16 cellular contexts compared by ENCODE assay signal in genomic region chr12:75628916-75629315, GRCh38.
"Had no signal": no experiment of that assay in that cellular context is flagged by ENCODE, and none has a peak within 500 bp of the region (broad histone marks: within the 10 kb centered on the region; RNA-seq: fewer than 3 reads in every experiment).

No MANE protein-coding gene starts in this region.

- H3K9me3 ChIP-seq: lower lobe of right lung, thoracic aorta had no signal

- DNase-seq: activated effector memory CD4-positive, alpha-beta T cell treated with anti-CD3 and anti-CD28 coated beads, Interleukin-2, amount 50 U/mL, for 16 hours; activated T-cell treated with anti-CD3 and anti-CD28 coated beads, Interleukin-2, amount 50 U/mL, for 24 hours; amygdala; brain microvascular endothelial cell; dermis blood vessel endothelial cell; endodermal cell; erythroblast; hypothalamus; left cardiac atrium; lower lobe of right lung; naive thymus-derived CD4-positive, alpha-beta T cell; stimulated activated CD4-positive, alpha-beta T cell treated with anti-CD3 and anti-CD28 coated beads, Interleukin-15, amount 100 ng/mL, for 24 hours; stimulated activated CD4-positive, alpha-beta T cell treated with anti-CD3 and anti-CD28 coated beads, Interleukin-4, amount 100 ng/mL, for 4 hours; stimulated activated naive CD8-positive, alpha-beta T cell treated with anti-CD3 and anti-CD28 coated beads, Interleukin-15, amount 100 ng/mL, for 72 hours had no signal

- H3K27ac ChIP-seq: brain microvascular endothelial cell, lower lobe of right lung, thoracic aorta had no signal

- H3K4me1 Mint-ChIP-seq: naive thymus-derived CD4-positive, alpha-beta T cell; stimulated activated naive CD8-positive, alpha-beta T cell treated with anti-CD3 and anti-CD28 coated beads, Interleukin-15, amount 100 ng/mL, for 72 hours had no signal

- H3K36me3 Mint-ChIP-seq: activated naive CD4-positive, alpha-beta T cell treated with anti-CD3 and anti-CD28 coated beads, Interleukin-2, amount 50 U/mL, for 72 hours; naive thymus-derived CD4-positive, alpha-beta T cell had no signal

- H3K4me3 Mint-ChIP-seq: activated T-cell treated with anti-CD3 and anti-CD28 coated beads, Interleukin-2, amount 50 U/mL, for 24 hours; endodermal cell; naive thymus-derived CD4-positive, alpha-beta T cell; stimulated activated naive CD8-positive, alpha-beta T cell treated with anti-CD3 and anti-CD28 coated beads, Interleukin-15, amount 100 ng/mL, for 72 hours had no signal

- H3K36me3 ChIP-seq: brain microvascular endothelial cell, lower lobe of right lung, thoracic aorta had no signal

- ATAC-seq: activated naive CD4-positive, alpha-beta T cell treated with anti-CD3 and anti-CD28 coated beads, Interleukin-2, amount 50 U/mL, for 72 hours; left cardiac atrium; lower lobe of right lung; naive thymus-derived CD4-positive, alpha-beta T cell; stimulated activated naive CD8-positive, alpha-beta T cell treated with anti-CD3 and anti-CD28 coated beads, Interleukin-15, amount 100 ng/mL, for 72 hours had no signal

- H3K27ac Mint-ChIP-seq: activated naive CD4-positive, alpha-beta T cell treated with anti-CD3 and anti-CD28 coated beads, Interleukin-2, amount 50 U/mL, for 72 hours; activated T-cell treated with anti-CD3 and anti-CD28 coated beads, Interleukin-2, amount 50 U/mL, for 24 hours; endodermal cell; stimulated activated naive CD8-positive, alpha-beta T cell treated with anti-CD3 and anti-CD28 coated beads, Interleukin-15, amount 100 ng/mL, for 72 hours had no signal

- H3K9me3 Mint-ChIP-seq: activated naive CD4-positive, alpha-beta T cell treated with anti-CD3 and anti-CD28 coated beads, Interleukin-2, amount 50 U/mL, for 72 hours; activated T-cell treated with anti-CD3 and anti-CD28 coated beads, Interleukin-2, amount 50 U/mL, for 24 hours; endodermal cell had no signal

- H3K4me1 ChIP-seq: lower lobe of right lung had no signal

- H3K4me3 ChIP-seq: lower lobe of right lung, thoracic aorta had no signal
